ENCODE assay signal across 8 cellular contexts in the genomic region with DNA sequence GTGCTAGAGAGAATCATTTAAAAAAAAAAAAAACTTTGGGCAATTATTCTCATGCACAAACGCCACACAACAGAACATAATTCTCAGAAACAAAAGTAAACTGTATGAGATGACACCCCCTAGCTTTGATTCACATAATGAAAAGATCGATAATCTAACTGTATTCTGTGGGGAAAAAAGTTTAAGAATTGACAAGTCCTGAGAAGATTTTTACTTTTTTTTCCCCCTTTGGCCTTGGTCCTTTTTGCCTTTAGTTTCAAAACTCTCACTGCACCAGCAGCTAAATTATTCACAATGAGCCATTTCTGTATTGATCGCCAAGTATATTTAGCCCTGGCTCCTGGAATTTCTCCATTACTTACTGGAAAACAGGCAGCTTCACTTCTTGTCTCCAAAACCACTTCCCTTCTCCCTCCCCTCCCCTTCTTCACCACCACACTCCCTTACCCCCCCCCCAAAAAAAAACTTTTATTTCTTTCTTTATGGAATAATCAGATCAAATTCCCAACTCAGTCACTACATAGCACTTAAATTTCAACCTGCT. TPM values are rescaled to one million over a fixed set of nuclear protein-coding genes. Genes with fewer than 3 reads are reported as not detected.
A peak's percentile ranks its signal among the peaks of the same experiment; 100 is the strongest.
DNase-seq lines count a peak whose midpoint lies in the region; ATAC-seq and TF ChIP-seq lines count a peak whose summit lies in the region.

No MANE protein-coding gene starts in this region.

- intact Hi-C loops in aorta (cut with DNase I): loop anchor here in 1 of 2 donors (10.0 kb wide), 1 partner anchor 65 kb away; no protein-coding TSS in a partner anchor

- H3K27ac Mint-ChIP-seq in stimulated activated naive CD8-positive, alpha-beta T cell treated with anti-CD3 and anti-CD28 coated beads, Interleukin-15, Interleukin-2, amounts not matched to agents 100 ng/mL and 50 ng/mL, for 24 hours: peak overlapping the region; percentile 93

- peak overlapping the region; percentile 69 for H3K4me3 ChIP-seq in brain microvascular endothelial cell (ENCODE audit: low read depth, low read length)
- peak overlapping the region; percentile 45 to 98 for H3K4me3 ChIP-seq in aorta (ENCODE audit: low read length in 2 of 2)

- H3K27me3 Mint-ChIP-seq in stimulated activated naive CD8-positive, alpha-beta T cell treated with anti-CD3 and anti-CD28 coated beads, Interleukin-15, Interleukin-2, amounts not matched to agents 100 ng/mL and 50 ng/mL, for 24 hours: peaks cover 44% of the 10 kb centered on the region

- H3K4me1 ChIP-seq in aorta (ENCODE audit: control insufficient read depth in 1 of 2, insufficient read depth in 2 of 2, low read length in 2 of 2): peaks cover 0 to 3% of the 10 kb centered on the region in 2 donors

- H3K9me3 Mint-ChIP-seq in stimulated activated naive CD8-positive, alpha-beta T cell treated with anti-CD3 and anti-CD28 coated beads, Interleukin-15, Interleukin-2, amounts not matched to agents 100 ng/mL and 50 ng/mL, for 24 hours: no peaks in the 10 kb centered on the region

- peaks cover 64% of the 10 kb centered on the region for H3K4me1 Mint-ChIP-seq in stimulated activated naive CD8-positive, alpha-beta T cell treated with anti-CD3 and anti-CD28 coated beads, Interleukin-15, Interleukin-2, amounts not matched to agents 100 ng/mL and 50 ng/mL, for 24 hours (ENCODE audit: low read depth)

- no peaks in the 10 kb centered on the region for H3K9me3 ChIP-seq in aorta (ENCODE audit: control insufficient read depth, low read length)

- H3K36me3 ChIP-seq in brain microvascular endothelial cell (replicated peaks) (peaks cover 8% of the 10 kb centered on the region), aorta (ENCODE audit: control insufficient read depth in 1 of 2, insufficient read depth in 2 of 2, low read length in 1 of 2) (no peaks in the 10 kb centered on the region)

- H3K4me3 Mint-ChIP-seq in stimulated activated naive CD8-positive, alpha-beta T cell treated with anti-CD3 and anti-CD28 coated beads, Interleukin-15, Interleukin-2, amounts not matched to agents 100 ng/mL and 50 ng/mL, for 24 hours: peak overlapping the region; percentile 94

- H3K27ac ChIP-seq in brain microvascular endothelial cell (peak overlapping the region; percentile 48), aorta (ENCODE audit: low read depth in 1 of 2, low read length in 2 of 2) (no peak overlapping the region)

- no peaks in the 10 kb centered on the region for H3K27me3 ChIP-seq in brain microvascular endothelial cell (replicated peaks)
- H3K27me3 ChIP-seq in aorta (ENCODE audit: control insufficient read depth in 1 of 2, insufficient read depth in 2 of 2, low read length in 1 of 2): no peaks in the 10 kb centered on the region

- WGBS in aorta, 2 donors: 37 to 41% methylated on average over 3 of the region's 3 CpGs

- in situ Hi-C loops in brain microvascular endothelial cell (cut with HindIII; ENCODE audit: low pct_ligation_motif_present, low sequenced_read_pairs): no loop called here

- no peak for ATAC-seq in stimulated activated naive CD8-positive, alpha-beta T cell treated with anti-CD3 and anti-CD28 coated beads, Interleukin-15, Interleukin-2, amounts not matched to agents 100 U/mL and 50 U/mL, for 24 hours
- no peak for ATAC-seq in aorta (ENCODE audit: low FRiP score)
- ATAC-seq in HG02840 (IDR thresholded peaks at IDR 0.05; ENCODE audit: low FRiP score, unreplicated experiment): no peak

- TF ChIP-seq CTCF in brain microvascular endothelial cell (IDR thresholded peaks at IDR 0.05; ENCODE audit: low read depth, low read length, missing control alignments): no peak

- H3K36me3 Mint-ChIP-seq in stimulated activated naive CD8-positive, alpha-beta T cell treated with anti-CD3 and anti-CD28 coated beads, Interleukin-15, Interleukin-2, amounts not matched to agents 100 ng/mL and 50 ng/mL, for 24 hours (ENCODE audit: low read depth): no peaks in the 10 kb centered on the region

- DNase-seq in stimulated activated naive CD8-positive, alpha-beta T cell treated with anti-CD3 and anti-CD28 coated beads, Interleukin-15, Interleukin-2, amounts not matched to agents 100 U/mL and 50 U/mL, for 24 hours: no peak
- DNase-seq in brain microvascular endothelial cell (no peak), midbrain (lab: John Stamatoyannopoulos, UW) (peak; percentile 56), aorta (no peak), nucleus accumbens (lab: John Stamatoyannopoulos, UW) (no peak), Ammon's horn (ENCODE audit: low spot score) (no peak)

RNA-seq across cellular contexts. Expression of gene IKZF2, which starts 2.0 kb away (rescaled TPM):
- 10 to 100 TPM in 1 of 2 donors, 1 to 10 TPM in 1; 9.9 to 17.1 TPM for total RNA-seq in aorta
- 1 to 10 TPM in 1 of 2 donors, under 1 TPM in 1; 0.63 to 1.4 TPM for polyA plus RNA-seq in aorta
